ENCODE assay signal across 8 cellular contexts in the genomic region with DNA sequence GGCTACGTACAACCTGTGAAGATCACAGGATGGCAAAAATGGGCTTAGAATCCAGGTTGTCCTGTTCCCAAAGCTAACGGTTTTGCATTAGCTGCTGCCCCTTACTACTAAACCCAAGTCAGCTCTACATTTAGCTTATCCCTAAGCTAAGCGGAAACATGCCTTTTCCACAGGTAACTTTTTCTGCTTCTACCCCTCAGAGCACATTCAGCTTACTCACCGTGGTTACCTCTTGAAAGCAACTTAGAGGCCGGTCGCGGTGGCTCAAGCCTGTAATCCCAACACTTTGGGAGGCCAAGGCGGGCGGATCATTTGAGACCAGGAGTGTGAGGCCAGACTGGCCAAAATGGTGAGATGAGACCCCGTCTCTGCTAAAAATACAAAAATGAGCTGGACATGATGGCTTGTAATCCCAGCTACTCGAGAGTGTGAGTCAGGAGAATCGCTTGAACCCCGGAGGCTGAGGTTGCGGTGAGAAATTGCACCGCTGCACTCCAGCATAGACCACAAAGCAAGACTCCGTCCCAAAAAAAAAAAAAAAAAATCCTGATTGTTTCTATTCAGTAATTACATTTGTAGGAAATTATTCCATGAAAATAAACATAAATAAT. TPM values are rescaled to one million over a fixed set of nuclear protein-coding genes. Genes with fewer than 3 reads are reported as not detected.
DNase-seq lines count a peak whose midpoint lies in the region; ATAC-seq, FAIRE-seq and TF ChIP-seq lines count a peak whose summit lies in the region.

No MANE protein-coding gene starts in this region.

- H3K36me3 ChIP-seq in HEK293 (ENCODE audit: control insufficient read depth in 2 of 2, insufficient read depth in 1 of 2, low read length in 2 of 2) (no peaks in the 10 kb centered on the region), iPS-20b (ENCODE audit: insufficient read depth, low read depth, low read length) (no peaks in the 10 kb centered on the region), stomach (no peaks in the 10 kb centered on the region)

- H3K9ac ChIP-seq in iPS-20b (ENCODE audit: low read depth, low read length) = peak overlapping the region; percentile 86

- H3K27ac Mint-ChIP-seq in activated naive CD8-positive, alpha-beta T cell = peak overlapping the region; percentile 98

- no peak for TF ChIP-seq POLR2A in A549 (IDR thresholded peaks at IDR 0.05; ENCODE audit: low read length)
- TF ChIP-seq POLR2A in stomach (IDR thresholded peaks at IDR 0.05) = no peak

- H3K4me1 ChIP-seq in A549 (peaks cover 46% of the 10 kb centered on the region), HEK293 (ENCODE audit: control insufficient read depth, insufficient read depth, low read length) (no peaks in the 10 kb centered on the region), iPS-20b (ENCODE audit: insufficient read depth, low read length) (peaks cover 17% of the 10 kb centered on the region), stomach (peaks cover 6 to 48% (median 26%) of the 10 kb centered on the region in 4 donors)

- ATAC-seq in A549 = peak in 1 of 2 experiments; percentile 11; a peak in 1 of 6 replicates
- ATAC-seq in GM21786 (IDR thresholded peaks at IDR 0.05; ENCODE audit: unreplicated experiment) = no peak

- no peaks in the 10 kb centered on the region for H3K27me3 ChIP-seq in iPS-20b (ENCODE audit: insufficient read depth, low read length)
- H3K27me3 ChIP-seq in stomach = peaks cover 0 to 9% (median 0%) of the 10 kb centered on the region in 3 donors

- no peak for TF ChIP-seq RAD21 in A549 (conservative IDR thresholded peaks at IDR 0.05 in 1 of 2, IDR thresholded peaks at IDR 0.05 in 1 of 2)

- intact Hi-C loops in stomach (cut with DNase I; ENCODE audit: low total_unique reads) = no loop called here

- 70% methylated on average over 16 of the region's 16 CpGs for WGBS in A549 (ENCODE audit: missing lambda C conversion rate)
- 53 to 63% (median 56%) methylated on average over 16 of the region's 16 CpGs for WGBS in stomach, 5 donors

- peaks cover 38% of the 10 kb centered on the region for H3K4me1 Mint-ChIP-seq in activated naive CD8-positive, alpha-beta T cell (ENCODE audit: low read depth)

- TF ChIP-seq EP300 in A549 (IDR thresholded peaks at IDR 0.05) = no peak
- TF ChIP-seq EP300 in stomach (IDR thresholded peaks at IDR 0.05) = no peak

- H3K4me3 ChIP-seq in A549 (peak overlapping the region; percentile 78), HEK293 (ENCODE audit: low read depth, low read length) (peak overlapping the region; percentile 55), iPS-20b (ENCODE audit: low read length) (peak overlapping the region; percentile 68), stomach (peak overlapping the region; percentile 79 to 99 (median 96))

- peaks cover 4% of the 10 kb centered on the region for H3K27me3 Mint-ChIP-seq in activated naive CD8-positive, alpha-beta T cell

- POLR2A ChIA-PET in A549 (lab: Yijun Ruan, JAX) = interaction anchor here (0.8 to 1.7 kb wide), 7 partner anchors 11 to 146 kb away, joined by 3 to 11 read pairs (median 4); a partner anchor contains a TSS
- POLR2A ChIA-PET in HEK293 (lab: Yijun Ruan, JAX) = interaction anchor here (0.6 to 2.2 kb wide), 6 partner anchors 50 to 145 kb away, joined by 3 to 9 read pairs (median 4); a partner anchor contains a TSS

- H3K4me3 Mint-ChIP-seq in activated naive CD8-positive, alpha-beta T cell = peak overlapping the region; percentile 92

- no peaks in the 10 kb centered on the region for H3K36me3 Mint-ChIP-seq in activated naive CD8-positive, alpha-beta T cell

- CTCF ChIA-PET in A549 (lab: Yijun Ruan, JAX) (interaction anchor here (0.8 to 1.6 kb wide), 10 partner anchors 8 to 595 kb away, joined by 3 to 9 read pairs (median 3); a partner anchor contains a TSS), HEK293 (lab: Yijun Ruan, JAX) (interaction anchor here (0.6 to 1.2 kb wide), 3 partner anchors 12 to 178 kb away, joined by 3 read pairs; no protein-coding TSS in a partner anchor)

- H3K9me3 ChIP-seq in A549 = no peaks in the 10 kb centered on the region
- no peaks in the 10 kb centered on the region for H3K9me3 ChIP-seq in HEK293 (ENCODE audit: control insufficient read depth, insufficient read depth, low read depth, low read length)
- no peaks in the 10 kb centered on the region for H3K9me3 ChIP-seq in iPS-20b (ENCODE audit: insufficient read depth, low read depth, low read length)
- no peaks in the 10 kb centered on the region for H3K9me3 ChIP-seq in stomach

- no peaks in the 10 kb centered on the region for H3K9me3 Mint-ChIP-seq in activated naive CD8-positive, alpha-beta T cell (ENCODE audit: low read depth)

- no peak for FAIRE-seq in A549 (lab: Jason Lieb, UNC)

- TF ChIP-seq CTCF in A549 (IDR thresholded peaks at IDR 0.05) (no peak), HEK293 (tag by site-specific recombination; IDR thresholded peaks at IDR 0.05) (no peak), stomach (IDR thresholded peaks at IDR 0.05) (no peak)

- H3K4me2 ChIP-seq in A549 = peak overlapping the region; percentile 97

- peak overlapping the region; percentile 93 to 96 for H3K27ac ChIP-seq in A549
- H3K27ac ChIP-seq in HEK293 (ENCODE audit: extremely low read depth, low read depth, low read length) = peak overlapping the region; percentile 32
- H3K27ac ChIP-seq in iPS-20b (ENCODE audit: low read length) = peak overlapping the region; percentile 82
- peak overlapping the region; percentile 86 to 91 (median 89) for H3K27ac ChIP-seq in stomach

- DNase-seq in A549 (ENCODE audit: low read depth in 1 of 2, low spot score in 1 of 2) = peak in 1 of 2 experiments; percentile 28
- no peak for DNase-seq in stomach
- DNase-seq in CD1c-positive myeloid dendritic cell (ENCODE audit: extremely low spot score) = no peak
- no peak for DNase-seq in NCI-H1694 treated with DMSO at 0.1 percent for 48 hours (lab: John Stamatoyannopoulos, UW)

TF ChIP-seq in A549, 52 proteins besides CTCF, POLR2A, EP300 and RAD21 (continues in another document):
- 0 out of 2 replicates have a peak, but pooled peaks have one; percentile 23 for TF ChIP-seq HEYL (CRISPR knock-in tag; IDR thresholded peaks at IDR 0.05)
- peak; percentile 78; the same call in 1 of the 2 replicates for TF ChIP-seq TP53 (CRISPR knock-in tag; IDR thresholded peaks at IDR 0.05)
- no peak for TF ChIP-seq JUN (IDR thresholded peaks at IDR 0.05)
- TF ChIP-seq, protein P1, sequence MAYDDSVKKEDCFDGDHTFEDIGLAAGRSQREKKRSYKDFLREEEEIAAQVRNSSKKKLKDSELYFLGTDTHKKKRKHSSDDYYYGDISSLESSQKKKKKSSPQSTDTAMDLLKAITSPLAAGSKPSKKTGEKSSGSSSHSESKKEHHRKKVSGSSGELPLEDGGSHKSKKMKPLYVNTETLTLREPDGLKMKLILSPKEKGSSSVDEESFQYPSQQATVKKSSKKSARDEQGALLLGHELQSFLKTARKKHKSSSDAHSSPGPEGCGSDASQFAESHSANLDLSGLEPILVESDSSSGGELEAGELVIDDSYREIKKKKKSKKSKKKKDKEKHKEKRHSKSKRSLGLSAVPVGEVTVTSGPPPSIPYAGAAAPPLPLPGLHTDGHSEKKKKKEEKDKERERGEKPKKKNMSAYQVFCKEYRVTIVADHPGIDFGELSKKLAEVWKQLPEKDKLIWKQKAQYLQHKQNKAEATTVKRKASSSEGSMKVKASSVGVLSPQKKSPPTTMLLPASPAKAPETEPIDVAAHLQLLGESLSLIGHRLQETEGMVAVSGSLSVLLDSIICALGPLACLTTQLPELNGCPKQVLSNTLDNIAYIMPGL (CRISPR knock-in tag; IDR thresholded peaks at IDR 0.05; ENCODE audit: borderline replicate concordance) = no peak
- TF ChIP-seq ZSCAN20 (CRISPR knock-in tag; IDR thresholded peaks at IDR 0.05) = no peak
- no peak for TF ChIP-seq JUNB (IDR thresholded peaks at IDR 0.05)
- no peak for TF ChIP-seq POLR2AphosphoS2 (conservative IDR thresholded peaks at IDR 0.05; ENCODE audit: low read length)

TF ChIP-seq in HEK293, 187 proteins besides CTCF, POLR2A, EP300 and RAD21 (continues in another document):
- TF ChIP-seq ZBTB17 (tag by site-specific recombination; IDR thresholded peaks at IDR 0.05) (peak; percentile 1; the same call in 1 of the 2 replicates), ZXDB (tag by site-specific recombination; IDR thresholded peaks at IDR 0.05) (0 out of 2 replicates have a peak, but pooled peaks have one; percentile 10), ZBTB48 (tag by site-specific recombination; IDR thresholded peaks at IDR 0.05) (peak; percentile 77; the same call in 1 of the 2 replicates)
- TF ChIP-seq, protein P2, sequence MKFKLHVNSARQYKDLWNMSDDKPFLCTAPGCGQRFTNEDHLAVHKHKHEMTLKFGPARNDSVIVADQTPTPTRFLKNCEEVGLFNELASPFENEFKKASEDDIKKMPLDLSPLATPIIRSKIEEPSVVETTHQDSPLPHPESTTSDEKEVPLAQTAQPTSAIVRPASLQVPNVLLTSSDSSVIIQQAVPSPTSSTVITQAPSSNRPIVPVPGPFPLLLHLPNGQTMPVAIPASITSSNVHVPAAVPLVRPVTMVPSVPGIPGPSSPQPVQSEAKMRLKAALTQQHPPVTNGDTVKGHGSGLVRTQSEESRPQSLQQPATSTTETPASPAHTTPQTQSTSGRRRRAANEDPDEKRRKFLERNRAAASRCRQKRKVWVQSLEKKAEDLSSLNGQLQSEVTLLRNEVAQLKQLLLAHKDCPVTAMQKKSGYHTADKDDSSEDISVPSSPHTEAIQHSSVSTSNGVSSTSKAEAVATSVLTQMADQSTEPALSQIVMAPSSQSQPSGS (tag by site-specific recombination; IDR thresholded peaks at IDR 0.05; ENCODE audit: low read depth) = no peak

RNA-seq across cellular contexts. Expression of a gene that starts 0.8 kb away (rescaled TPM):
- polyA plus RNA-seq in A549 (2011; rRNA removed) = 57.7 and 71.4 TPM in 2 replicates
- polyA plus RNA-seq in A549 (2012; cell fraction: cytosol; rRNA removed) = 30.9 and 40.0 TPM in 2 replicates
- 43.4 and 51.2 TPM in 2 replicates for polyA plus RNA-seq in A549 (2012; cell fraction: nucleus; rRNA removed)
- 38.6 to 51.6 TPM (median 47.0 TPM) in 3 replicates for polyA plus RNA-seq in A549 (2017; fragmentation: RNase III; extraction: RNeasy Plus Mini Kit Qiagen cat#74134 plus additional on column Dnase treatment)
- 23.1 and 25.4 TPM in 2 replicates for polyA minus RNA-seq in A549 (2011; rRNA and poly(A)+ RNA removed)
- total RNA-seq in stomach = 10 to 100 TPM in 3 of 5 donors, 1 to 10 TPM in 2; 4.5 to 80.4 (median 42.0) TPM
- polyA plus RNA-seq in stomach = 10 to 100 TPM in 2 of 3 donors, 1 to 10 TPM in 1; 4.1 to 12.9 (median 10.9) TPM

RNA-seq across cellular contexts. Expression of a gene that starts 50.0 kb away (rescaled TPM):
- polyA plus RNA-seq in A549 (2011; rRNA removed) = 88.7 and 120 TPM in 2 replicates
- 93.3 and 114 TPM in 2 replicates for polyA plus RNA-seq in A549 (2012; cell fraction: cytosol; rRNA removed)
- polyA plus RNA-seq in A549 (2012; cell fraction: nucleus; rRNA removed) = 79.9 and 89.7 TPM in 2 replicates
- polyA plus RNA-seq in A549 (2017; fragmentation: RNase III; extraction: RNeasy Plus Mini Kit Qiagen cat#74134 plus additional on column Dnase treatment) = 35.7 to 41.5 TPM (median 36.6 TPM) in 3 replicates
- 241 and 328 TPM in 2 replicates for polyA minus RNA-seq in A549 (2011; rRNA and poly(A)+ RNA removed)
- total RNA-seq in stomach = 100 to 1,000 TPM in 3 of 5 donors, 10 to 100 TPM in 2; 14.8 to 152 (median 100) TPM
- 10 to 100 TPM; 18.5 to 29.4 (median 20.6) TPM for polyA plus RNA-seq in stomach

Comparison
In these comparisons a context has a peak if more than half of its experiments do, and no peak if none do; other contexts are left out.
1. H3K27ac ChIP-seq: peak in every context shown above with its lines; median percentile 94 in A549; 89 in stomach; 82 in iPS-20b; 32 in HEK293.